ENCODE assay signal across 9 cellular contexts in the genomic region with DNA sequence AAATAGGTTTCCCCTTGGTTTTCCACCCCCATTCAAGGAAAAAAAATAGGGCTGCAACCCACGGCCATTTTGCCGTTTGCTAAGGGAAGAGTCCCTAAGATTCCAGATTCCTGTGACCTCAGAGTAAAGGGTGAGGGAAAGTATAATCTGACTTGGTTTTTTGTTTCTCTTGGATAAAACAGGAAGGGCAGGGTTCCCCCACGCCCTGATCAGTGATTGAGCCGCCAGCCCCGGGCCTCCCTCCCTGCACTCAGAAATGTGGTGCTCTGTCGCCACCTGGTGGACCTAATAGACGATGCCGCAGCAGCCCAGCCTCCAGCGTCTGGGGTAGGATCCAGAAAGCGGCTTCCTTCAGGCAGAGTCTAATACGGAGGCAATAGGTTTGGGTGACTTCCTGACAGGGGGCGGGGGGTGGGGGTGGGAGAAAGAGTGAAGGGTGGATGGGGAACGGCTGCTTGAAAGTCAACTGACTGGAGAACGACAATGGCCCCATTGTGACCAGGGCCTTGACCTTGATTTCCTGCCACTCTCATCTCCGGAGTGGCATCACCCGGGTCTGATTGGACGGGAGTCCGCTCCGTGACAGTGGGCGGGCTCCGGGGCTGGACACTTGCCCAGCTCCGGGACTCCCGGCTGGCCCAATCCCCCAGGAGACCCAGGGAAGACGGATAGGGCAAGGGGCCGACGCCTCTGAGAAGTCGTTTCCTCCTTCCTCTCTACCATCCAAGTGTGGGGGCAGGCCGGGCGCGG. TPM values are rescaled to one million over a fixed set of nuclear protein-coding genes. Genes with fewer than 3 reads are reported as not detected.
DNase-seq lines count a peak whose midpoint lies in the region; ATAC-seq and TF ChIP-seq lines count a peak whose summit lies in the region.
"Had no signal": no experiment of that assay in that cellular context is flagged by ENCODE, and none has a peak within 500 bp of the region (broad histone marks: within the 10 kb centered on the region; RNA-seq: fewer than 3 reads in every experiment).

No MANE protein-coding gene starts in this region.

- H3K9ac ChIP-seq in BLaER1 treated with 17β-estradiol and CSF1 and Interleukin-3, amounts not matched to agents 10 nM and 100 nM, result peak overlapping the region; percentile 40 to 75 (median 71); a peak in 21 of 22 replicates

- ATAC-seq in GM19395 (IDR thresholded peaks at IDR 0.05; ENCODE audit: unreplicated experiment) (peak; percentile 97), HG03520 (IDR thresholded peaks at IDR 0.05; ENCODE audit: unreplicated experiment) (peak; percentile 94), memory B cell (ENCODE audit: low read depth) (peak; percentile 100)
- ATAC-seq in activated CD8-positive, alpha-beta T cell treated with anti-CD3 and anti-CD28 coated beads for 36 hours, result peak; percentile 100

- H3K27ac ChIP-seq in BLaER1 treated with 17β-estradiol and CSF1 and Interleukin-3, amounts not matched to agents 10 nM and 100 nM, result peak overlapping the region in 9 of 11 experiments; percentile 2 to 74 (median 61); a peak in 17 of 22 replicates

- H3K9me3 ChIP-seq in BLaER1 treated with 17β-estradiol and CSF1 and Interleukin-3, amounts not matched to agents 10 nM and 100 nM (replicated peaks in 1 of 11), result no peaks in the 10 kb centered on the region

- intact Hi-C loops in activated CD8-positive, alpha-beta T cell treated with anti-CD3 and anti-CD28 coated beads for 36 hours (cut with micrococcal nuclease), result loop anchor here (1.0 to 5.0 kb wide), 2 partner anchors 84 to 365 kb away; no protein-coding TSS in a partner anchor

- H3K4me2 ChIP-seq in BLaER1 treated with 17β-estradiol and CSF1 and Interleukin-3, amounts not matched to agents 10 nM and 100 nM, result peak overlapping the region; percentile 60 to 98 (median 89)

- no peak overlapping the region for H3K27ac Mint-ChIP-seq in activated CD8-positive, alpha-beta T cell treated with anti-CD3 and anti-CD28 coated beads for 36 hours
- H3K27ac Mint-ChIP-seq in memory B cell, result no peak overlapping the region
- H3K27ac Mint-ChIP-seq: dendritic cell treated with granulocyte-macrophage colony-stimulating factor and Interleukin-4, amounts not matched to agents 40 ng/mL and 50 ng/mL, for 4 days had no signal

- H3K27me3 ChIP-seq in BLaER1 treated with 17β-estradiol and CSF1 and Interleukin-3, amounts not matched to agents 10 nM and 100 nM, result no peaks in the 10 kb centered on the region

- H3K4me1 Mint-ChIP-seq in activated CD8-positive, alpha-beta T cell treated with anti-CD3 and anti-CD28 coated beads for 36 hours (ENCODE audit: low read depth), result peaks cover 5% of the 10 kb centered on the region
- H3K4me1 Mint-ChIP-seq in memory B cell, result peaks cover 8% of the 10 kb centered on the region

- peak overlapping the region; percentile 41 to 68 (median 52); a peak in 19 of 20 replicates for H3K4me3 ChIP-seq in BLaER1 treated with 17β-estradiol and CSF1 and Interleukin-3, amounts not matched to agents 10 nM and 100 nM

- H3K36me3 ChIP-seq in BLaER1 treated with 17β-estradiol and CSF1 and Interleukin-3, amounts not matched to agents 10 nM and 100 nM, result no peaks in the 10 kb centered on the region

- no peaks in the 10 kb centered on the region for H3K9me3 Mint-ChIP-seq in activated CD8-positive, alpha-beta T cell treated with anti-CD3 and anti-CD28 coated beads for 36 hours
- H3K9me3 Mint-ChIP-seq in memory B cell, result no peaks in the 10 kb centered on the region
- H3K9me3 Mint-ChIP-seq: dendritic cell treated with granulocyte-macrophage colony-stimulating factor and Interleukin-4, amounts not matched to agents 40 ng/mL and 50 ng/mL, for 4 days had no signal

- H3K27me3 Mint-ChIP-seq in activated CD8-positive, alpha-beta T cell treated with anti-CD3 and anti-CD28 coated beads for 36 hours, result no peaks in the 10 kb centered on the region
- H3K27me3 Mint-ChIP-seq in memory B cell, result peaks cover under 1% of the 10 kb centered on the region

- peaks cover 34 to 53% (median 52%) of the 10 kb centered on the region in 10 experiments for H3K4me1 ChIP-seq in BLaER1 treated with 17β-estradiol and CSF1 and Interleukin-3, amounts not matched to agents 10 nM and 100 nM

- POLR2A ChIA-PET in activated CD8-positive, alpha-beta T cell treated with anti-CD3 and anti-CD28 coated beads for 36 hours (lab: Charles Lee), result no interaction called here

- TF ChIP-seq CTCF in activated CD8-positive, alpha-beta T cell treated with anti-CD3 and anti-CD28 coated beads for 36 hours (IDR thresholded peaks at IDR 0.05), result peak; percentile 78

- no peaks in the 10 kb centered on the region for H4K20me1 ChIP-seq in BLaER1 treated with 17β-estradiol and CSF1 and Interleukin-3, amounts not matched to agents 10 nM and 100 nM

- peak; percentile 89 for DNase-seq in NCI-H82 (lab: John Stamatoyannopoulos, UW)
- DNase-seq in activated CD8-positive, alpha-beta T cell treated with anti-CD3 and anti-CD28 coated beads for 36 hours, result peak; percentile 92
- DNase-seq in effector CD8-positive, alpha-beta T cell (lab: John Stamatoyannopoulos, UW), result peak; percentile 80
- DNase-seq in memory B cell (ENCODE audit: low spot score in 2 of 2), result peak; percentile 87 to 92
- DNase-seq in stimulated activated CD8-positive, alpha-beta memory T cell treated with anti-CD3 and anti-CD28 coated beads, Interleukin-12 subunit alpha, Interleukin-12 subunit beta, amount 100 ng/mL, for 24 hours (ENCODE audit: extremely low read depth), result peak; percentile 63

- CTCF ChIA-PET in activated CD8-positive, alpha-beta T cell treated with anti-CD3 and anti-CD28 coated beads for 36 hours (lab: Charles Lee), result interaction anchor here (0.8 to 1.7 kb wide), 8 partner anchors 13 to 93 kb away, joined by 3 to 17 read pairs (median 3); no protein-coding TSS in a partner anchor

- H3K36me3 Mint-ChIP-seq in activated CD8-positive, alpha-beta T cell treated with anti-CD3 and anti-CD28 coated beads for 36 hours (ENCODE audit: low read depth), result no peaks in the 10 kb centered on the region
- H3K36me3 Mint-ChIP-seq in memory B cell, result no peaks in the 10 kb centered on the region

- peak overlapping the region; percentile 49 for H3K4me3 Mint-ChIP-seq in activated CD8-positive, alpha-beta T cell treated with anti-CD3 and anti-CD28 coated beads for 36 hours
- peak overlapping the region; percentile 28 for H3K4me3 Mint-ChIP-seq in memory B cell
- H3K4me3 Mint-ChIP-seq: dendritic cell treated with granulocyte-macrophage colony-stimulating factor and Interleukin-4, amounts not matched to agents 40 ng/mL and 50 ng/mL, for 4 days had no signal

RNA-seq across cellular contexts. Expression of gene CYSTM1, which starts 17.8 kb away (rescaled TPM):
- total RNA-seq in activated CD8-positive, alpha-beta T cell treated with anti-CD3 and anti-CD28 coated beads for 36 hours, result 10 to 100 TPM; 15.8 to 18.5 TPM

RNA-seq across cellular contexts. Expression of gene IGIP, which starts 31.5 kb away (rescaled TPM):
- 1 to 10 TPM; 1.3 to 1.5 TPM for total RNA-seq in activated CD8-positive, alpha-beta T cell treated with anti-CD3 and anti-CD28 coated beads for 36 hours

RNA-seq across cellular contexts. Expression of gene PURA, which starts 43.3 kb away (rescaled TPM):
- 1 to 10 TPM; 8.2 to 9.2 TPM for total RNA-seq in activated CD8-positive, alpha-beta T cell treated with anti-CD3 and anti-CD28 coated beads for 36 hours

Comparison
In these comparisons a context has a peak if more than half of its experiments do, and no peak if none do; other contexts are left out.
1. Peak in every context shown above with its lines: DNase-seq, ATAC-seq, H3K4me3 ChIP-seq and H3K27ac ChIP-seq.